ENCODE assay signal across 8 cellular contexts in the genomic region with DNA sequence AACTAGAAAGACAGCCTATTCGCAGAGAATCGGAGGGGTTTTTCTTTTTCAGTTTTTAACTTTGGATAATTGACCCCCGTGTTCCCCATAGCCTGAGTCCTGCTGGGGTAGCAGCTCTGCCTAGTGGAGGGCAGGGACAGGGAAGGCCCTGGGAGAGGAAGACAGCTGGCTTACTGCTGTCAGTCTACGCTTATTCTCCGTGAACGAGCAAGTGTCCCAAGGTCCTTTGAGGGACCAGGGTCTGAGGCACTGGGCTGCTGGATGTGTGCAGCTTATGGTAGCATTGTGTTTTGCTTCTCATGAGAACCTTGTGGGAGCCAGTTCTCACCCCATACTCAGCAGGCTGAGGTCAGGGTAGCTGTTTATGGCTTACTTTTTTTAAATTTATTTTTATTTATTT. TPM values are rescaled to one million over a fixed set of nuclear protein-coding genes. Genes with fewer than 3 reads are reported as not detected.
DNase-seq lines count a peak whose midpoint lies in the region; ATAC-seq and TF ChIP-seq lines count a peak whose summit lies in the region.

No MANE protein-coding gene starts in this region.

- H3K4me3 ChIP-seq in SK-N-SH (ENCODE audit: low read depth in 2 of 2, low read length in 1 of 2) (peak overlapping the region in 1 of 2 experiments; percentile 81; a peak in 2 of 4 replicates), fibroblast of villous mesenchyme (ENCODE audit: low read depth, low read length) (peak overlapping the region; percentile 73), trophoblast cell (ENCODE audit: low read depth, low read length) (no peak overlapping the region), Karpas-422 (ENCODE audit: low read length) (no peak overlapping the region)

- no peak for TF ChIP-seq EP300 in SK-N-SH (IDR thresholded peaks at IDR 0.05; ENCODE audit: borderline replicate concordance in 1 of 2, low read depth in 1 of 2, low read length in 1 of 2)

- CTCF ChIA-PET in SK-N-SH (lab: Yijun Ruan, JAX), result interaction anchor here (0.9 to 5.1 kb wide), 4 partner anchors 9 to 86 kb away, joined by 3 to 37 read pairs (median 4); no protein-coding TSS in a partner anchor

- POLR2A ChIA-PET in SK-N-SH (lab: Yijun Ruan, JAX), result no interaction called here

- 87% methylated on average over 6 of the region's 6 CpGs for WGBS in SK-N-SH (ENCODE audit: low lambda C conversion rate)
- no CpG with 5 or more reads among the region's 6 CpGs for WGBS in trophoblast cell (ENCODE audit: extremely low coverage, insufficient coverage, insufficient read length)

- H3K36me3 ChIP-seq in SK-N-SH (replicated peaks in 1 of 2; ENCODE audit: control insufficient read depth in 1 of 2, insufficient read depth in 2 of 2, low read length in 1 of 2) (peaks cover 0 to 10% of the 10 kb centered on the region in 2 experiments), trophoblast cell (ENCODE audit: control insufficient read depth in 1 of 2, insufficient read depth in 2 of 2, low read length in 2 of 2) (peaks cover 0 to 2% of the 10 kb centered on the region in 2 experiments), Karpas-422 (ENCODE audit: insufficient read depth, low read length) (no peaks in the 10 kb centered on the region)

- H3K79me1 ChIP-seq in trophoblast cell (ENCODE audit: low read length), result peaks cover 8% of the 10 kb centered on the region

- no peak overlapping the region for H3K18ac ChIP-seq in trophoblast cell (ENCODE audit: low read length)

- no peaks in the 10 kb centered on the region for H3K27me3 ChIP-seq in SK-N-SH (ENCODE audit: insufficient read depth)
- no peaks in the 10 kb centered on the region for H3K27me3 ChIP-seq in trophoblast cell (ENCODE audit: insufficient read depth, low read length)
- no peaks in the 10 kb centered on the region for H3K27me3 ChIP-seq in Karpas-422 (ENCODE audit: low read length)

- H2AFZ ChIP-seq in SK-N-SH (ENCODE audit: low read depth), result no peak overlapping the region
- no peak overlapping the region for H2AFZ ChIP-seq in trophoblast cell (ENCODE audit: insufficient read depth, low read length, poor library complexity)
- no peak overlapping the region for H2AFZ ChIP-seq in Karpas-422 (ENCODE audit: low read length)

- TF ChIP-seq CTCF in SK-N-SH (IDR thresholded peaks at IDR 0.05) (no peak), VCaP (conservative IDR thresholded peaks at IDR 0.05) (no peak), fibroblast of villous mesenchyme (IDR thresholded peaks at IDR 0.05; ENCODE audit: insufficient read depth, low read depth, low read length) (no peak)

- no peak overlapping the region for H3K4ac ChIP-seq in trophoblast cell (ENCODE audit: low read depth, low read length)

- no peak overlapping the region for H2BK120ac ChIP-seq in trophoblast cell (ENCODE audit: insufficient read depth, low read length, poor library complexity)

- H4K12ac ChIP-seq in trophoblast cell (ENCODE audit: low read depth, low read length), result no peak overlapping the region

- no peaks in the 10 kb centered on the region for H3K9me2 ChIP-seq in SK-N-SH
- H3K9me2 ChIP-seq in Karpas-422 (replicated peaks; ENCODE audit: insufficient read depth, low read length), result no peaks in the 10 kb centered on the region

- no peak overlapping the region for H3K14ac ChIP-seq in trophoblast cell (ENCODE audit: low read length)

- H4K8ac ChIP-seq in trophoblast cell (ENCODE audit: low read depth, low read length), result no peak overlapping the region

- H3K23ac ChIP-seq in trophoblast cell (ENCODE audit: low read length), result no peak overlapping the region

- H3K9me3 ChIP-seq in SK-N-SH (no peaks in the 10 kb centered on the region), trophoblast cell (ENCODE audit: insufficient read depth, low read depth, low read length) (no peaks in the 10 kb centered on the region), Karpas-422 (ENCODE audit: low read length) (no peaks in the 10 kb centered on the region)

- no peak overlapping the region for H4K91ac ChIP-seq in trophoblast cell (ENCODE audit: low read depth, low read length)

- no peaks in the 10 kb centered on the region for H3F3A ChIP-seq in SK-N-SH (replicated peaks; ENCODE audit: insufficient read depth)

- H3K9me3 Mint-ChIP-seq in stimulated activated naive CD8-positive, alpha-beta T cell treated with anti-CD3 and anti-CD28 coated beads, Interleukin-15, amount 100 ng/mL, for 72 hours, result no peaks in the 10 kb centered on the region

- no peak overlapping the region for H2BK5ac ChIP-seq in trophoblast cell (ENCODE audit: low read depth, low read length, poor library complexity)

- DNase-seq in SK-N-SH (no peak), fibroblast of villous mesenchyme (ENCODE audit: low read depth) (no peak), trophoblast cell (no peak), Karpas-422 (no peak)
- no peak for DNase-seq in stimulated activated naive CD8-positive, alpha-beta T cell treated with anti-CD3 and anti-CD28 coated beads, Interleukin-15, amount 100 ng/mL, for 72 hours

- no peak for TF ChIP-seq RAD21 in SK-N-SH (IDR thresholded peaks at IDR 0.05; ENCODE audit: low read length)

- H3K9ac ChIP-seq in SK-N-SH, result 0 out of 2 replicates have a peak overlapping the region, but pooled peaks have one; percentile 13
- H3K9ac ChIP-seq in trophoblast cell (ENCODE audit: low read length), result no peak overlapping the region
- H3K9ac ChIP-seq in Karpas-422 (ENCODE audit: low read length), result no peak overlapping the region

- H2BK12ac ChIP-seq in trophoblast cell (ENCODE audit: low read length), result no peak overlapping the region

- H3K27me3 Mint-ChIP-seq in stimulated activated naive CD8-positive, alpha-beta T cell treated with anti-CD3 and anti-CD28 coated beads, Interleukin-15, amount 100 ng/mL, for 72 hours, result no peaks in the 10 kb centered on the region

- H3K4me2 ChIP-seq in SK-N-SH (peak overlapping the region; percentile 98), trophoblast cell (ENCODE audit: low read length) (no peak overlapping the region), Karpas-422 (ENCODE audit: low read depth, low read length, poor library complexity, severe bottlenecking) (no peak overlapping the region)

- H3K4me1 ChIP-seq in SK-N-SH (ENCODE audit: control insufficient read depth in 1 of 2, insufficient read depth in 2 of 2, low read depth in 1 of 2, low read length in 1 of 2) (peaks cover 15 to 45% of the 10 kb centered on the region in 2 experiments), trophoblast cell (ENCODE audit: control insufficient read depth in 1 of 2, insufficient read depth in 2 of 2, low read length in 2 of 2) (peaks cover 7 to 15% of the 10 kb centered on the region in 2 experiments), Karpas-422 (ENCODE audit: low read length) (peaks cover 46% of the 10 kb centered on the region)

- H3K27ac Mint-ChIP-seq in stimulated activated naive CD8-positive, alpha-beta T cell treated with anti-CD3 and anti-CD28 coated beads, Interleukin-15, amount 100 ng/mL, for 72 hours, result peak overlapping the region in 1 of 2 donors; percentile 78

- H4K20me1 ChIP-seq in SK-N-SH (ENCODE audit: insufficient read depth) (peaks cover 52% of the 10 kb centered on the region), Karpas-422 (ENCODE audit: insufficient read depth, low read depth, low read length) (peaks cover 45% of the 10 kb centered on the region; the same call in 1 of the 2 replicates)

- H3K79me2 ChIP-seq in SK-N-SH (ENCODE audit: insufficient read depth), result peaks cover 85% of the 10 kb centered on the region
- peaks cover 4% of the 10 kb centered on the region for H3K79me2 ChIP-seq in trophoblast cell (ENCODE audit: control insufficient read depth, insufficient read depth, low read length, poor library complexity)
- H3K79me2 ChIP-seq in Karpas-422 (ENCODE audit: low read length), result no peaks in the 10 kb centered on the region

- H2AK5ac ChIP-seq in trophoblast cell (ENCODE audit: low read length), result no peak overlapping the region

- H3K27ac ChIP-seq in SK-N-SH (ENCODE audit: low read depth in 2 of 2, low read length in 1 of 2) (no peak overlapping the region; a peak in 1 of 4 replicates), VCaP (peak overlapping the region; percentile 96; the same call in 1 of the 2 replicates), trophoblast cell (ENCODE audit: low read depth, low read length) (no peak overlapping the region), Karpas-422 (ENCODE audit: low read length) (no peak overlapping the region)

- peaks cover 89% of the 10 kb centered on the region for H3K4me1 Mint-ChIP-seq in stimulated activated naive CD8-positive, alpha-beta T cell treated with anti-CD3 and anti-CD28 coated beads, Interleukin-15, amount 100 ng/mL, for 72 hours

- H3K4me3 Mint-ChIP-seq in stimulated activated naive CD8-positive, alpha-beta T cell treated with anti-CD3 and anti-CD28 coated beads, Interleukin-15, amount 100 ng/mL, for 72 hours, result peak overlapping the region; percentile 86 to 92

- ATAC-seq in SK-N-SH treated with all-trans-retinoic acid at 6 μM for 48 hours (no peak), GM19463 (IDR thresholded peaks at IDR 0.05; ENCODE audit: unreplicated experiment) (no peak)
- no peak for ATAC-seq in stimulated activated naive CD8-positive, alpha-beta T cell treated with anti-CD3 and anti-CD28 coated beads, Interleukin-15, amount 100 ng/mL, for 72 hours

TF ChIP-seq in SK-N-SH treated with all-trans-retinoic acid at 6 μM for 48 hours, 23 proteins besides CTCF, POLR2A, EP300 and RAD21:
- TF ChIP-seq, protein P1, sequence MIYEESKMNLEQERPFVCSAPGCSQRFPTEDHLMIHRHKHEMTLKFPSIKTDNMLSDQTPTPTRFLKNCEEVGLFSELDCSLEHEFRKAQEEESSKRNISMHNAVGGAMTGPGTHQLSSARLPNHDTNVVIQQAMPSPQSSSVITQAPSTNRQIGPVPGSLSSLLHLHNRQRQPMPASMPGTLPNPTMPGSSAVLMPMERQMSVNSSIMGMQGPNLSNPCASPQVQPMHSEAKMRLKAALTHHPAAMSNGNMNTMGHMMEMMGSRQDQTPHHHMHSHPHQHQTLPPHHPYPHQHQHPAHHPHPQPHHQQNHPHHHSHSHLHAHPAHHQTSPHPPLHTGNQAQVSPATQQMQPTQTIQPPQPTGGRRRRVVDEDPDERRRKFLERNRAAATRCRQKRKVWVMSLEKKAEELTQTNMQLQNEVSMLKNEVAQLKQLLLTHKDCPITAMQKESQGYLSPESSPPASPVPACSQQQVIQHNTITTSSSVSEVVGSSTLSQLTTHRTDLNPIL (CRISPR knock-in tag; IDR thresholded peaks at IDR 0.05; ENCODE audit: low read depth), result no peak
- TF ChIP-seq ZFP30 (CRISPR knock-in tag; IDR thresholded peaks at IDR 0.05) (no peak), BACH2 (CRISPR knock-in tag; IDR thresholded peaks at IDR 0.05; ENCODE audit: borderline replicate concordance) (no peak), ZC3H10 (CRISPR knock-in tag; IDR thresholded peaks at IDR 0.05) (no peak), ZNF8 (CRISPR knock-in tag; IDR thresholded peaks at IDR 0.05) (no peak), ARNTL (CRISPR knock-in tag; IDR thresholded peaks at IDR 0.05; ENCODE audit: borderline replicate concordance, low read depth) (no peak), ISL1 (CRISPR knock-in tag; IDR thresholded peaks at IDR 0.05) (no peak), ZNF565 (CRISPR knock-in tag; conservative IDR thresholded peaks at IDR 0.05; ENCODE audit: low read depth) (no peak)

RNA-seq across cellular contexts. Expression of a gene that starts 3.0 kb away (rescaled TPM):
- 7.6 and 10.5 TPM in 2 replicates for polyA plus RNA-seq in SK-N-SH (2012; rRNA removed)
- polyA plus RNA-seq in SK-N-SH (2012; cell fraction: cytosol; rRNA removed), result 2.7 and 5.0 TPM in 2 replicates
- polyA plus RNA-seq in SK-N-SH (2012; cell fraction: nucleus; rRNA removed), result 22.5 and 25.5 TPM in 2 replicates
- total RNA-seq in fibroblast of villous mesenchyme, result 15.8 and 23.7 TPM in 2 replicates
- 4.3 TPM in 2 replicates for polyA plus RNA-seq in trophoblast cell (2013)
- 3.5 and 5.7 TPM in 2 replicates for total RNA-seq in Karpas-422 (2014; rRNA removed; shearing (Covaris generic); ENCODE audit: low replicate concordance)
